In the genomic region with DNA sequence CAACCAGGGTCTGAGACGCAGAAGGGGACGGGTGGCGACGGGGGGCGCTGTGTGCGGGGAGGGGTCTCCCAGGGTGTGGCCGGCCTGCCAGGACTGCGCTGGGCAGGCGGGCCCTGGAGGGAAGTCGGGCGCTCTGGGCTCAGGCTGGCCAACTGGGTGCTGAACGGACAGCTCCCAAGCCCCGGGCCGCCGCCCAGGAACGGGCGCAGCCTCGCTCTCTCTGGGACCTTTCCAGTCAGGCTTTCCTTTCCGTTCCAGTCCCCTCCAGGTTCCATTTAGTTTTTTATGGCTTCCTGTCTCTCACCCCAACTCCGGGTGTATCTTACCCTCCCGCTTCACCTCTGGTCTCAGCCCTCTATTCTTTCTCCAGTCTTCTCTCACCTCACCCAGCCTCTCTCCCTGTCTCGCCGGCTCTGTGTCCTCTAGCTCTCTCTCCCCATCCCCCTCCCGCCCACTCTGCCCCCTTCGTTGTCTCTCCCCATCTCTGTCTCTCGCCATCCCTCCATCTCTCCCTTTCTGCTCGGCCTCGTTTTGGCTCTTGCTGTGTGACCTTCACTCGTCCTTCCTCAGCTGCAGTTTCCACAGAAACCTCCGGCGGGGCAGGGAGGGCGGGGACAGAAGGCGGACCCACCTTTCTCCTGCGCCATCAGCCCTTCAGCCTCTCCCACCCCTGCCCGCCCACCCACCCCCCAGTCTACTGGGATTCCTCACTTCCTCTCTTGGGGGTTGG, we compare ENCODE assay signal across 8 cellular contexts. TPM values are rescaled to one million over a fixed set of nuclear protein-coding genes. Genes with fewer than 3 reads are reported as not detected.
A peak's percentile ranks its signal among the peaks of the same experiment; 100 is the strongest.
DNase-seq lines count a peak whose midpoint lies in the region; ATAC-seq and TF ChIP-seq lines count a peak whose summit lies in the region.

No MANE protein-coding gene starts in this region.

- POLR2A ChIA-PET in GM10248 (lab: Yijun Ruan, JAX), result no interaction called here

- peaks cover 87% of the 10 kb centered on the region for H3K27me3 ChIP-seq in foreskin keratinocyte
- peaks cover 61% of the 10 kb centered on the region for H3K27me3 ChIP-seq in osteoblast (ENCODE audit: insufficient read depth, low read length)
- H3K27me3 ChIP-seq in suprapubic skin, result peaks cover 99% of the 10 kb centered on the region

- H3K27ac ChIP-seq in foreskin keratinocyte (no peak overlapping the region), osteoblast (ENCODE audit: low read depth, low read length) (no peak overlapping the region), suprapubic skin (no peak overlapping the region)

- 1% methylated on average over 25 of the region's 35 CpGs for WGBS in suprapubic skin

- H4K20me1 ChIP-seq in osteoblast (ENCODE audit: insufficient read depth, low read length), result peaks cover 2% of the 10 kb centered on the region

- peak; percentile 43 for ATAC-seq in foreskin keratinocyte
- ATAC-seq in HG03097 (IDR thresholded peaks at IDR 0.05; ENCODE audit: low FRiP score, unreplicated experiment), result no peak
- no peak for ATAC-seq in HG02981 (IDR thresholded peaks at IDR 0.05; ENCODE audit: unreplicated experiment)

- TF ChIP-seq POLR2A in suprapubic skin (IDR thresholded peaks at IDR 0.05), result no peak

- no peaks in the 10 kb centered on the region for H3K36me3 ChIP-seq in osteoblast (ENCODE audit: insufficient read depth, low read length)
- H3K36me3 ChIP-seq in suprapubic skin, result no peaks in the 10 kb centered on the region

- no peak for TF ChIP-seq EP300 in suprapubic skin (IDR thresholded peaks at IDR 0.05)

- no peaks in the 10 kb centered on the region for H3K79me2 ChIP-seq in osteoblast (ENCODE audit: insufficient read depth, low read length)

- H3K9me3 ChIP-seq in osteoblast (ENCODE audit: low read depth, low read length) (no peaks in the 10 kb centered on the region), suprapubic skin (no peaks in the 10 kb centered on the region)

- no peak overlapping the region for H2AFZ ChIP-seq in osteoblast (ENCODE audit: low read length)

- TF ChIP-seq CTCF in GM10248 (IDR thresholded peaks at IDR 0.05; ENCODE audit: control extremely low read depth, extremely low read depth, low read depth, missing control alignments), result no peak
- no peak for TF ChIP-seq CTCF in foreskin keratinocyte (conservative IDR thresholded peaks at IDR 0.05)
- no peak for TF ChIP-seq CTCF in osteoblast (IDR thresholded peaks at IDR 0.05; ENCODE audit: extremely low read depth, low read depth, low read length)
- no peak for TF ChIP-seq CTCF in suprapubic skin (IDR thresholded peaks at IDR 0.05)

- H3K4me3 ChIP-seq in osteoblast (ENCODE audit: insufficient read depth, low read length) (no peak overlapping the region), suprapubic skin (no peak overlapping the region)

- DNase-seq in GM10248 (ENCODE audit: extremely low spot score), result peak; percentile 80
- peak; percentile 28 for DNase-seq in MV-4-11 (lab: John Stamatoyannopoulos, UW)
- DNase-seq in activated T-cell treated with anti-CD3 and anti-CD28 coated beads, Interleukin-2, amount 50 U/mL, for 1 hour, result peak; percentile 57
- DNase-seq in foreskin keratinocyte, result peak in 1 of 2 donors; percentile 21
- peak; percentile 99 for DNase-seq in osteoblast (ENCODE audit: insufficient read length, low spot score, missing footprints)
- no peak for DNase-seq in suprapubic skin (ENCODE audit: low spot score in 2 of 2)

- CTCF ChIA-PET in GM10248 (lab: Yijun Ruan, JAX), result interaction anchor here (1.2 to 1.4 kb wide), 3 partner anchors 38 to 201 kb away, joined by 3 read pairs; a partner anchor contains a TSS

- H3K4me1 ChIP-seq in foreskin keratinocyte (no peaks in the 10 kb centered on the region), osteoblast (ENCODE audit: insufficient read depth, low read length) (no peaks in the 10 kb centered on the region), suprapubic skin (peaks cover 29% of the 10 kb centered on the region)

- peak overlapping the region; percentile 39 for H3K4me2 ChIP-seq in osteoblast (ENCODE audit: insufficient read depth, low read length)

RNA-seq across cellular contexts. Expression of a gene that starts 3.3 kb away (rescaled TPM):
- total RNA-seq in foreskin keratinocyte (0.14 TPM in 1 of 2 replicates, not detected in the other), osteoblast (under 0.01 TPM in 2 replicates), suprapubic skin (not detected)
- 0.09 and 0.13 TPM in 2 replicates for polyA plus RNA-seq in foreskin keratinocyte

RNA-seq across cellular contexts. Expression of a gene that starts 38.2 kb away (rescaled TPM):
- total RNA-seq in foreskin keratinocyte, result 155 and 188 TPM in 2 replicates
- 212 and 326 TPM in 2 replicates for polyA plus RNA-seq in foreskin keratinocyte
- total RNA-seq in osteoblast, result 95.2 and 117 TPM in 2 replicates
- 100 to 1,000 TPM in 3 of 4 donors, 10 to 100 TPM in 1; 75.2 to 137 (median 125) TPM for total RNA-seq in suprapubic skin

Comparison
In these comparisons a context has a peak if more than half of its experiments do, and no peak if none do; other contexts are left out.
1. DNase-seq: peak in GM10248 (single experiment), MV-4-11 (single experiment), activated T-cell treated with anti-CD3 and anti-CD28 coated beads, Interleukin-2, amount 50 U/mL, for 1 hour (single experiment) and osteoblast (single experiment); none in suprapubic skin (0 of 2).